Comparison of ENCODE assay signal across 11 cellular contexts in genomic region chr10:52256832-52257691, GRCh38. TPM values are rescaled to one million over a fixed set of nuclear protein-coding genes. Genes with fewer than 3 reads are reported as not detected.
A peak's percentile ranks its signal among the peaks of the same experiment; 100 is the strongest.
DNase-seq lines count a peak whose midpoint lies in the region; ATAC-seq and TF ChIP-seq lines count a peak whose summit lies in the region.
"Had no signal": no experiment of that assay in that cellular context is flagged by ENCODE, and none has a peak within 500 bp of the region (broad histone marks: within the 10 kb centered on the region; RNA-seq: fewer than 3 reads in every experiment).

No MANE protein-coding gene starts in this region.

- H3K4me3 ChIP-seq in mucosa of descending colon (no peak overlapping the region), BE2C (ENCODE audit: low read depth, low read length) (no peak overlapping the region)

- H3K9me3 ChIP-seq in mucosa of descending colon (no peaks in the 10 kb centered on the region), BE2C (no peaks in the 10 kb centered on the region)

- ATAC-seq in GM18909 (IDR thresholded peaks at IDR 0.05; ENCODE audit: poor library complexity, unreplicated experiment) (peak; percentile 99), HG02642 (IDR thresholded peaks at IDR 0.05; ENCODE audit: poor library complexity, unreplicated experiment) (peak; percentile 99), mucosa of descending colon (peak; percentile 43)

- no peaks in the 10 kb centered on the region for H3K4me1 ChIP-seq in mucosa of descending colon (ENCODE audit: low read depth)
- no peaks in the 10 kb centered on the region for H3K4me1 ChIP-seq in BE2C

- DNase-seq in LoVo (ENCODE audit: low spot score) (peak; percentile 40), mucosa of descending colon (peak in 1 of 3 donors; percentile 5), BE2C (no peak), amniotic stem cell (lab: John Stamatoyannopoulos, UW) (no peak), SIG-M5 treated with dmso at 0.1 percent for 504 hours (lab: John Stamatoyannopoulos, UW; ENCODE audit: unreplicated experiment) (no peak)
- no peak for DNase-seq in stimulated activated CD4-positive, alpha-beta T cell treated with anti-CD3 and anti-CD28 coated beads, Interleukin-4, amount 100 ng/mL, for 4 hours
- DNase-seq: activated CD4-positive, alpha-beta T cell treated with anti-CD3 and anti-CD28 coated beads, Interleukin-2, amount 50 U/mL, for 4 hours; effector CD4-positive, alpha-beta T cell; NCI-H345 had no signal

- no peak for TF ChIP-seq CTCF in mucosa of descending colon (IDR thresholded peaks at IDR 0.05)
- no peak for TF ChIP-seq CTCF in BE2C (IDR thresholded peaks at IDR 0.05; ENCODE audit: low read depth, low read length)

- intact Hi-C loops in mucosa of descending colon (cut with DNase I, micrococcal nuclease), result no loop called here

- no peaks in the 10 kb centered on the region for H3K27me3 ChIP-seq in BE2C

- H3K36me3 ChIP-seq in mucosa of descending colon (ENCODE audit: low read depth) (no peaks in the 10 kb centered on the region), BE2C (no peaks in the 10 kb centered on the region)

RNA-seq across cellular contexts. Expression of gene DKK1, which starts 57.0 kb away (rescaled TPM):
- 1 to 10 TPM in 1 of 3 donors, not detected in 2; 1.5 TPM for total RNA-seq in mucosa of descending colon
- polyA plus RNA-seq in BE2C (2012; ENCODE audit: insufficient read depth, insufficient read length, low read depth), result 3.3 TPM

Comparison
In these comparisons a context has a peak if more than half of its experiments do, and no peak if none do; other contexts are left out.
1. ATAC-seq: peak in every context shown above with its lines; median percentile 99 in GM18909; 99 in HG02642; 43 in mucosa of descending colon.